ENCODE assay signal across 19 cellular contexts in the genomic region with DNA sequence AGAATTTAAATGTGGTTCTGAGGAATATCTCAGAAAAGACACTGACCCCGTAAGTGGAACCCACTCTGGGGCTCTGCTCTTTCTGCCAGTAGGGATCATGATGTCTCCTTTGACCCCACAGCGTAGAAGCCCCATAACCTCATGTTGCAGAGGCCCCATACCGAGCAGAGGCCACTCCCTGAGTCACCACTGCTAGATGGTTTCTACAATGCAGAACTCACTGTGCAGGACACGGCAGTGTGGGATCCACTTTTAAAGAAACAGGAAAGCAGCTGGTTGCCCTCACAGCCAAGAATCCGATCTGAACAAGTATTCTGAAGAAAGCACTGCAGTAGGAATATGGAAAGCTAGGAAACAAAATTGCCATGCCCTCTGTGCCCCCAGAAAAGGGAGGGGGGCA. TPM values are rescaled to one million over a fixed set of nuclear protein-coding genes. Genes with fewer than 3 reads are reported as not detected.
A peak's percentile ranks its signal among the peaks of the same experiment; 100 is the strongest.
DNase-seq lines count a peak whose midpoint lies in the region; ATAC-seq lines count a peak whose summit lies in the region.
"Had no signal": no experiment of that assay in that cellular context is flagged by ENCODE, and none has a peak within 500 bp of the region (broad histone marks: within the 10 kb centered on the region; RNA-seq: fewer than 3 reads in every experiment).

No MANE protein-coding gene starts in this region.

- H3K4me1 Mint-ChIP-seq in activated naive CD8-positive, alpha-beta T cell treated with anti-CD3 and anti-CD28 coated beads for 36 hours: peaks cover 60% of the 10 kb centered on the region

- H3K36me3 ChIP-seq in GM23248 (ENCODE audit: low read depth): peaks cover 7% of the 10 kb centered on the region; the same call in 1 of the 2 replicates

- H3K4me2 ChIP-seq in GM23248 (ENCODE audit: unreplicated experiment): peak overlapping the region; percentile 98

- peak overlapping the region; percentile 94 for H3K4me3 ChIP-seq in GM23248
- H3K4me3 ChIP-seq: SK-N-MC had no signal

- H3K9me3 Mint-ChIP-seq in activated naive CD8-positive, alpha-beta T cell treated with anti-CD3 and anti-CD28 coated beads for 36 hours: no peaks in the 10 kb centered on the region
- H3K9me3 Mint-ChIP-seq: CD4-positive, alpha-beta memory T cell; mesothelial cell of epicardium had no signal

- peak overlapping the region; percentile 1 for H3K4me3 Mint-ChIP-seq in activated naive CD8-positive, alpha-beta T cell treated with anti-CD3 and anti-CD28 coated beads for 36 hours
- H3K4me3 Mint-ChIP-seq: mesothelial cell of epicardium had no signal

- H3F3A ChIP-seq in GM23248 (ENCODE audit: insufficient read depth): peaks cover 50% of the 10 kb centered on the region

- WGBS in GM23248 (ENCODE audit: low coverage in 1 of 2, low lambda C conversion rate in 2 of 2, missing lambda C conversion rate in 2 of 2), 2 experiments: 25 to 27% methylated on average over 5 of the region's 5 CpGs

- H2AFZ ChIP-seq in GM23248: no peak overlapping the region

- in situ Hi-C loops in GM23248 (cut with MboI): no loop called here

- H3K27ac Mint-ChIP-seq in activated naive CD8-positive, alpha-beta T cell treated with anti-CD3 and anti-CD28 coated beads for 36 hours: peak overlapping the region; percentile 51
- H3K27ac Mint-ChIP-seq: mesothelial cell of epicardium, progenitor cell of endocrine pancreas had no signal

- H4K20me1 ChIP-seq in GM23248 (ENCODE audit: insufficient read depth): peaks cover 4% of the 10 kb centered on the region; the same call in 1 of the 2 replicates

- H3K9me3 ChIP-seq in GM23248 (ENCODE audit: low read depth): no peaks in the 10 kb centered on the region

- H3K79me2 ChIP-seq in GM23248 (ENCODE audit: insufficient read depth): peaks cover 89% of the 10 kb centered on the region

- H3K9me2 ChIP-seq in GM23248 (ENCODE audit: insufficient read depth): no peaks in the 10 kb centered on the region

- DNase-seq in AG20443 (ENCODE audit: low spot score) (peak; percentile 31), GM23248 (peak; percentile 81), kidney tubule cell (ENCODE audit: low spot score) (peak; percentile 17)
- DNase-seq in activated naive CD8-positive, alpha-beta T cell treated with anti-CD3 and anti-CD28 coated beads for 36 hours: no peak
- no peak for DNase-seq in stimulated activated CD4-positive, alpha-beta T cell treated with anti-CD3 and anti-CD28 coated beads, Interleukin-4, amount 100 ng/mL, for 4 hours
- no peak for DNase-seq in stimulated activated CD4-positive, alpha-beta T cell treated with anti-CD3 and anti-CD28 coated beads, Interleukin-1b, Interleukin-23, amount 100 ng/mL, for 48 hours
- DNase-seq in stimulated activated CD8-positive, alpha-beta memory T cell treated with anti-CD3 and anti-CD28 coated beads, Interleukin-4, amount 100 ng/mL, for 48 hours: no peak
- DNase-seq: activated CD4-positive, CD25-positive, alpha-beta regulatory T cell; CD4-positive, alpha-beta memory T cell; cerebellar nuclear complex; KBM-7; NCI-H2081; stimulated activated CD4-positive, alpha-beta T cell treated with anti-CD3 and anti-CD28 coated beads, Interleukin-2, amount 100 ng/mL, for 48 hours; stimulated activated naive CD8-positive, alpha-beta T cell treated with anti-CD3 and anti-CD28 coated beads, Interleukin-15, Interleukin-2, amounts not matched to agents 100 U/mL and 50 U/mL, for 24 hours had no signal

- H3K9ac ChIP-seq in GM23248: peak overlapping the region; percentile 64

- peaks cover 60% of the 10 kb centered on the region for H3K36me3 Mint-ChIP-seq in activated naive CD8-positive, alpha-beta T cell treated with anti-CD3 and anti-CD28 coated beads for 36 hours

- H3K27me3 ChIP-seq in GM23248 (replicated peaks; ENCODE audit: insufficient read depth): no peaks in the 10 kb centered on the region

- H3K4me1 ChIP-seq in GM23248 (ENCODE audit: insufficient read depth): peaks cover 76% of the 10 kb centered on the region

- no peaks in the 10 kb centered on the region for H3K27me3 Mint-ChIP-seq in activated naive CD8-positive, alpha-beta T cell treated with anti-CD3 and anti-CD28 coated beads for 36 hours
- H3K27me3 Mint-ChIP-seq: CD4-positive, alpha-beta memory T cell had no signal

- no peak for ATAC-seq in HG02840 (IDR thresholded peaks at IDR 0.05; ENCODE audit: low FRiP score, unreplicated experiment)
- ATAC-seq: esophagus mucosa; stimulated activated naive CD8-positive, alpha-beta T cell treated with anti-CD3 and anti-CD28 coated beads, Interleukin-15, Interleukin-2, amounts not matched to agents 100 U/mL and 50 U/mL, for 24 hours had no signal

- peak overlapping the region; percentile 99 for H3K27ac ChIP-seq in GM23248
- H3K27ac ChIP-seq: SK-N-MC had no signal

RNA-seq across cellular contexts. Expression of gene SLC7A1, which starts 4.2 kb away (rescaled TPM):
- total RNA-seq in GM23248 (2014; rRNA removed; shearing (Covaris generic)): 34.7 and 52.0 TPM in 2 replicates
- polyA plus RNA-seq in GM23248 (2016; fragmentation: Nextera tagmentation; extraction: Ambion mirVana): 37.8 and 38.6 TPM in 2 replicates
- 100 to 1,000 TPM; 152 to 155 TPM for total RNA-seq in activated naive CD8-positive, alpha-beta T cell treated with anti-CD3 and anti-CD28 coated beads for 36 hours

Comparison
In these comparisons a context has a peak if more than half of its experiments do, and no peak if none do; other contexts are left out.
1. DNase-seq: peak in AG20443 (single experiment), GM23248 (single experiment) and kidney tubule cell (single experiment); none in activated naive CD8-positive, alpha-beta T cell treated with anti-CD3 and anti-CD28 coated beads for 36 hours (single experiment), stimulated activated CD4-positive, alpha-beta T cell treated with anti-CD3 and anti-CD28 coated beads, Interleukin-4, amount 100 ng/mL, for 4 hours (0 of 2), stimulated activated CD4-positive, alpha-beta T cell treated with anti-CD3 and anti-CD28 coated beads, Interleukin-1b, Interleukin-23, amount 100 ng/mL, for 48 hours (single experiment) and stimulated activated CD8-positive, alpha-beta memory T cell treated with anti-CD3 and anti-CD28 coated beads, Interleukin-4, amount 100 ng/mL, for 48 hours (single experiment).